ENCODE assay signal across 17 cellular contexts in genomic region chr1:240341365-240342250, GRCh38.
"Had no signal": no experiment of that assay in that cellular context is flagged by ENCODE, and none has a peak within 500 bp of the region (broad histone marks: within the 10 kb centered on the region; RNA-seq: fewer than 3 reads in every experiment).

No MANE protein-coding gene starts in this region.

- H3K27me3 ChIP-seq: cardiac muscle cell, heart right ventricle, neural progenitor cell, thyroid gland, vagina had no signal

- H3K9ac ChIP-seq: neural progenitor cell, parathyroid adenoma had no signal

- H3K4me3 ChIP-seq: cardiac muscle cell, heart right ventricle, neural progenitor cell, skin epidermis, thyroid gland, vagina had no signal

- ATAC-seq: activated CD4-positive, alpha-beta T cell treated with anti-CD3 and anti-CD28 coated beads for 36 hours; activated CD8-positive, alpha-beta T cell treated with anti-CD3 and anti-CD28 coated beads for 36 hours; heart right ventricle; left ventricle myocardium superior; stimulated activated effector memory CD8-positive, alpha-beta T cell treated with anti-CD3 and anti-CD28 coated beads, Interleukin-12 subunit alpha, Interleukin-12 subunit beta, amount 100 ng/mL, for 72 hours had no signal

- H3K27ac ChIP-seq: cardiac muscle cell, heart right ventricle, neural progenitor cell, parathyroid adenoma, skin epidermis, thyroid gland, vagina had no signal

- DNase-seq: activated CD4-positive, alpha-beta T cell treated with anti-CD3 and anti-CD28 coated beads for 36 hours; activated CD8-positive, alpha-beta memory T cell treated with anti-CD3 and anti-CD28 coated beads, Interleukin-2, amount 50 U/mL, for 48 hours; activated CD8-positive, alpha-beta T cell treated with anti-CD3 and anti-CD28 coated beads for 36 hours; activated naive CD4-positive, alpha-beta T cell treated with Interleukin-2 at 50 U/mL for 16 hours; effector CD4-positive, alpha-beta T cell; heart right ventricle; kidney; left ventricle myocardium superior; retina; T-helper 9 cell; thyroid gland had no signal

- H3K36me3 ChIP-seq: cardiac muscle cell, heart right ventricle, neural progenitor cell, thyroid gland, vagina had no signal

- H3K9me3 ChIP-seq: thyroid gland, vagina had no signal

- H3K4me1 ChIP-seq: heart right ventricle, vagina had no signal
